Comparison of ENCODE assay signal across 13 cellular contexts in the genomic region with DNA sequence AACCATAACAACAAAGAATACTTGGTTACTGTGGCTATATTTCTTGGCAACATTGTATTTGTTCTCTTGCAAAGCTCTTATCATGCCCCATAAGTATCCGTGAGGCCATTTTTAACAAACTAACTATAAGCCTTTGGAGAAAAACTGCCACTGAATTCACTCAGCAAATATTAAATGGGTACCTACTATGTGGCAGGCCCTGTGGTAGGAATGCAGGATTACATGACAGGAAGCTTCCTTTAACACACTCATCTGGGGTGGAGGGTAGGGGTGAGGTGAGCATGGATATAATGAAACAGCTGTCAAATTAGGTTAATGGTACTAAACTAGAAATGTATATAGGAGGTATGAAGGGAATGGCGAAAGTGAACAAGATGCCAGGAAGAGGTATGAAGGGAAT.
A peak's percentile ranks its signal among the peaks of the same experiment; 100 is the strongest.
DNase-seq lines count a peak whose midpoint lies in the region; TF ChIP-seq lines count a peak whose summit lies in the region.
"Had no signal": no experiment of that assay in that cellular context is flagged by ENCODE, and none has a peak within 500 bp of the region (broad histone marks: within the 10 kb centered on the region; RNA-seq: fewer than 3 reads in every experiment).

No MANE protein-coding gene starts in this region.

- H4K20me1 ChIP-seq in H9 (ENCODE audit: control insufficient read depth, insufficient read depth, insufficient read length), result no peaks in the 10 kb centered on the region
- H4K20me1 ChIP-seq: BLaER1 treated with 17β-estradiol and CSF1 and Interleukin-3, amounts not matched to agents 10 nM and 100 nM had no signal

- H3K9ac ChIP-seq in H9 (ENCODE audit: extremely low read depth, insufficient read length, low read length) (no peak overlapping the region), endodermal cell (ENCODE audit: extremely low read depth, low read length, poor library complexity, severe bottlenecking) (no peak overlapping the region), mesendoderm (ENCODE audit: low read length) (no peak overlapping the region)
- H3K9ac ChIP-seq: BLaER1 treated with 17β-estradiol and CSF1 and Interleukin-3, amounts not matched to agents 10 nM and 100 nM had no signal

- no peaks in the 10 kb centered on the region for H3K79me1 ChIP-seq in H9 (ENCODE audit: insufficient read depth, low read depth, low read length, poor library complexity, severe bottlenecking)
- no peaks in the 10 kb centered on the region for H3K79me1 ChIP-seq in mesendoderm (ENCODE audit: low read length)

- no peak overlapping the region for H2BK5ac ChIP-seq in H9 (ENCODE audit: insufficient read length, low read length)
- no peak overlapping the region for H2BK5ac ChIP-seq in mesendoderm (ENCODE audit: low read length)

- H3K79me2 ChIP-seq in H9 (ENCODE audit: insufficient read depth, low read length), result no peaks in the 10 kb centered on the region
- no peaks in the 10 kb centered on the region for H3K79me2 ChIP-seq in mesendoderm (ENCODE audit: control insufficient read depth, insufficient read depth, low read length)

- no peak overlapping the region for H4K8ac ChIP-seq in H9 (replicated peaks; ENCODE audit: insufficient read length, low read depth, low read length)
- H4K8ac ChIP-seq in mesendoderm (ENCODE audit: low read depth, low read length), result no peak overlapping the region

- no peaks in the 10 kb centered on the region for H3K23me2 ChIP-seq in H9 (ENCODE audit: insufficient read length, low read depth, low read length, poor library complexity, severe bottlenecking)

- H3K4ac ChIP-seq in H9 (ENCODE audit: low read depth, low read length) (no peak overlapping the region), mesendoderm (ENCODE audit: low read depth, low read length) (no peak overlapping the region)

- no peak overlapping the region for H2AFZ ChIP-seq in H9 (ENCODE audit: low read length)

- H3K27ac ChIP-seq in H9 (ENCODE audit: insufficient read length, low read depth, low read length) (no peak overlapping the region), endodermal cell (ENCODE audit: low read depth, low read length) (no peak overlapping the region), mesendoderm (ENCODE audit: low read depth, low read length) (no peak overlapping the region)
- H3K27ac ChIP-seq: BLaER1 treated with 17β-estradiol and CSF1 and Interleukin-3, amounts not matched to agents 10 nM and 100 nM had no signal

- 100% methylated on average over 1 of the region's 2 CpGs for WGBS in H9 (ENCODE audit: extremely low coverage, insufficient read length, low lambda C conversion rate)
- 93 to 96% methylated on average over 2 of the region's 2 CpGs for WGBS in endodermal cell (ENCODE audit: insufficient coverage in 1 of 2, insufficient read length in 1 of 2), 2 experiments
- WGBS in mesendoderm (ENCODE audit: extremely low coverage, insufficient coverage, low lambda C conversion rate), result no CpG with 5 or more reads among the region's 2 CpGs

- H3K56ac ChIP-seq in H9 (ENCODE audit: insufficient read length, low read depth, low read length) (no peak overlapping the region), mesendoderm (ENCODE audit: low read length) (no peak overlapping the region)

- H3K4me1 Mint-ChIP-seq in H9 (0 out of 4 replicates have a peak, but pooled peaks cover 3 to 4% of the 10 kb centered on the region in 2 experiments), endodermal cell (peaks cover 31% of the 10 kb centered on the region)
- H3K4me1 Mint-ChIP-seq: B cell had no signal

- H2BK120ac ChIP-seq in H9 (ENCODE audit: low read depth, low read length, poor library complexity, severe bottlenecking) (no peak overlapping the region), mesendoderm (ENCODE audit: low read depth, low read length) (no peak overlapping the region)

- H3K36me3 ChIP-seq in endodermal cell (ENCODE audit: control insufficient read depth, insufficient read depth, low read length) (no peaks in the 10 kb centered on the region), mesendoderm (ENCODE audit: control insufficient read depth, insufficient read depth, low read length) (no peaks in the 10 kb centered on the region)
- H3K36me3 ChIP-seq: BLaER1 treated with 17β-estradiol and CSF1 and Interleukin-3, amounts not matched to agents 10 nM and 100 nM had no signal

- H3K9me3 ChIP-seq in H9 (ENCODE audit: control insufficient read depth, low read depth, low read length) (no peaks in the 10 kb centered on the region), endodermal cell (ENCODE audit: control insufficient read depth, low read length) (peaks cover 6% of the 10 kb centered on the region)
- H3K9me3 ChIP-seq: BLaER1 treated with 17β-estradiol and CSF1 and Interleukin-3, amounts not matched to agents 10 nM and 100 nM had no signal

- H3T11ph ChIP-seq in H9 (ENCODE audit: low read length), result no peak overlapping the region

- no peak overlapping the region for H2BK15ac ChIP-seq in H9 (ENCODE audit: low read depth, low read length)
- H2BK15ac ChIP-seq in mesendoderm (replicated peaks; ENCODE audit: low read depth), result no peak overlapping the region

- H3K4me3 ChIP-seq in endodermal cell (ENCODE audit: low read length) (no peak overlapping the region), mesendoderm (ENCODE audit: low read length) (no peak overlapping the region)
- H3K4me3 ChIP-seq: BLaER1 treated with 17β-estradiol and CSF1 and Interleukin-3, amounts not matched to agents 10 nM and 100 nM had no signal

- no peak overlapping the region for H3K14ac ChIP-seq in H9 (ENCODE audit: insufficient read depth, low read length)

- H3K4me3 Mint-ChIP-seq in H9 (no peak overlapping the region), endodermal cell (no peak overlapping the region)
- H3K4me3 Mint-ChIP-seq: B cell; CD8-positive, alpha-beta T cell had no signal

- no peaks in the 10 kb centered on the region for H3K4me1 ChIP-seq in H9 (ENCODE audit: insufficient read depth, low read length)
- peaks cover 5% of the 10 kb centered on the region for H3K4me1 ChIP-seq in endodermal cell (ENCODE audit: control insufficient read depth, insufficient read depth, low read length)
- H3K4me1 ChIP-seq in mesendoderm (ENCODE audit: control insufficient read depth, low read depth, low read length), result no peaks in the 10 kb centered on the region
- H3K4me1 ChIP-seq: BLaER1 treated with 17β-estradiol and CSF1 and Interleukin-3, amounts not matched to agents 10 nM and 100 nM had no signal

- no peak overlapping the region for H3K4me2 ChIP-seq in H9 (ENCODE audit: insufficient read depth, insufficient read length, low read length)
- H3K4me2 ChIP-seq in mesendoderm (ENCODE audit: low read length), result no peak overlapping the region
- H3K4me2 ChIP-seq: BLaER1 treated with 17β-estradiol and CSF1 and Interleukin-3, amounts not matched to agents 10 nM and 100 nM had no signal

- peak; percentile 43; the same call in 2 of the 3 replicates for TF ChIP-seq CTCF in H9 (conservative IDR thresholded peaks at IDR 0.05)
- peak; percentile 66 for TF ChIP-seq CTCF in endodermal cell (conservative IDR thresholded peaks at IDR 0.05)

- no peak overlapping the region for H2AK5ac ChIP-seq in H9 (ENCODE audit: insufficient read length, low read length)
- H2AK5ac ChIP-seq in mesendoderm (ENCODE audit: low read length), result no peak overlapping the region

- no peak for DNase-seq in H9
- DNase-seq in endodermal cell, result no peak
- peak; percentile 38 for DNase-seq in mesendoderm
- no peak for DNase-seq in NCI-H187 treated with DMSO at 0.1 percent for 48 hours (lab: John Stamatoyannopoulos, UW)
- DNase-seq in activated gamma-delta T cell (lab: John Stamatoyannopoulos, UW), result no peak
- DNase-seq in NCI-H1694 treated with DMSO at 0.1 percent for 48 hours (lab: John Stamatoyannopoulos, UW), result no peak
- DNase-seq in mesenteric fat pad (ENCODE audit: low spot score), result no peak
- DNase-seq: Calu3; CD8-positive, alpha-beta T cell; DMS79 treated with DMSO at 0.1 percent for 48 hours; GF-D8 had no signal

- H3K27me3 Mint-ChIP-seq in H9 (ENCODE audit: low read depth) (no peaks in the 10 kb centered on the region), endodermal cell (ENCODE audit: insufficient read depth) (no peaks in the 10 kb centered on the region)
- H3K27me3 Mint-ChIP-seq: B cell had no signal

- H3K23ac ChIP-seq in H9 (ENCODE audit: insufficient read length, low read depth, low read length) (no peak overlapping the region), mesendoderm (ENCODE audit: low read length) (no peak overlapping the region)

- H3K9me3 Mint-ChIP-seq in H9 (no peaks in the 10 kb centered on the region), endodermal cell (peaks cover under 1% of the 10 kb centered on the region)

- no peak overlapping the region for H3K18ac ChIP-seq in H9 (ENCODE audit: insufficient read length, low read depth, low read length)
- H3K18ac ChIP-seq in mesendoderm (ENCODE audit: low read length), result no peak overlapping the region

- no peak overlapping the region for H2BK20ac ChIP-seq in H9 (ENCODE audit: low read depth, low read length, poor library complexity, severe bottlenecking)

- H4K5ac ChIP-seq in H9 (ENCODE audit: insufficient read length, low read depth, low read length) (no peak overlapping the region), mesendoderm (ENCODE audit: low read length) (no peak overlapping the region)

- H3K36me3 Mint-ChIP-seq in H9 (ENCODE audit: insufficient read depth in 1 of 3, low read depth in 3 of 3), result no peaks in the 10 kb centered on the region
- H3K36me3 Mint-ChIP-seq in endodermal cell (ENCODE audit: low read depth), result no peaks in the 10 kb centered on the region
- H3K36me3 Mint-ChIP-seq: CD8-positive, alpha-beta T cell had no signal

- no peak overlapping the region for H2BK12ac ChIP-seq in H9 (ENCODE audit: insufficient read length, low read depth, low read length)

- H3K27ac Mint-ChIP-seq in H9, result no peak overlapping the region
- H3K27ac Mint-ChIP-seq in endodermal cell, result no peak overlapping the region
- H3K27ac Mint-ChIP-seq: B cell; CD8-positive, alpha-beta T cell had no signal

- H3K27me3 ChIP-seq in H9 (ENCODE audit: insufficient read depth, low read length) (no peaks in the 10 kb centered on the region), endodermal cell (ENCODE audit: control insufficient read depth, insufficient read depth, low read length, poor library complexity, severe bottlenecking) (no peaks in the 10 kb centered on the region), mesendoderm (ENCODE audit: insufficient read depth, low read length, poor library complexity) (no peaks in the 10 kb centered on the region)
- H3K27me3 ChIP-seq: BLaER1 treated with 17β-estradiol and CSF1 and Interleukin-3, amounts not matched to agents 10 nM and 100 nM had no signal

- H4K91ac ChIP-seq in H9 (ENCODE audit: insufficient read length, low read depth, low read length), result no peak overlapping the region
